12 cellular contexts compared by ENCODE assay signal in genomic region chr11:11567862-11568650, GRCh38. TPM values are rescaled to one million over a fixed set of nuclear protein-coding genes. Genes with fewer than 3 reads are reported as not detected.
DNase-seq lines count a peak whose midpoint lies in the region; ATAC-seq and TF ChIP-seq lines count a peak whose summit lies in the region.
"Had no signal": no experiment of that assay in that cellular context is flagged by ENCODE, and none has a peak within 500 bp of the region (broad histone marks: within the 10 kb centered on the region; RNA-seq: fewer than 3 reads in every experiment).

No MANE protein-coding gene starts in this region.

- intact Hi-C loops in thyroid gland (cut with DNase I): no loop called here

- H3K4me3 ChIP-seq in thyroid gland (replicated peaks in 1 of 3): no peak overlapping the region

- H3K27me3 ChIP-seq in thyroid gland: no peaks in the 10 kb centered on the region

- TF ChIP-seq CTCF in RWPE1 (conservative IDR thresholded peaks at IDR 0.05; ENCODE audit: low read depth) (no peak), thyroid gland (IDR thresholded peaks at IDR 0.05) (no peak)

- peak overlapping the region; percentile 57 for H3K27ac ChIP-seq in RWPE1
- H3K27ac ChIP-seq in thyroid gland: peak overlapping the region in 2 of 3 donors; percentile 36 to 42

- POLR2A ChIA-PET in RWPE1 (lab: Yijun Ruan, JAX; ENCODE audit: low non-redundant PET): no interaction called here

- no peak for TF ChIP-seq POLR2A in thyroid gland (IDR thresholded peaks at IDR 0.05)

- peak; percentile 71 to 78 for ATAC-seq in activated naive CD4-positive, alpha-beta T cell treated with anti-CD3 and anti-CD28 coated beads, Interleukin-2, amount 50 U/mL, for 72 hours
- no peak for ATAC-seq in HG03175 (IDR thresholded peaks at IDR 0.05; ENCODE audit: unreplicated experiment)

- no peaks in the 10 kb centered on the region for H3K36me3 ChIP-seq in thyroid gland

- no peaks in the 10 kb centered on the region for H3K9me3 ChIP-seq in thyroid gland

- peak overlapping the region; percentile 63 to 67 for H3K27ac Mint-ChIP-seq in activated naive CD4-positive, alpha-beta T cell treated with anti-CD3 and anti-CD28 coated beads, Interleukin-2, amount 50 U/mL, for 72 hours
- H3K27ac Mint-ChIP-seq: IgD-negative memory B cell, mesothelial cell of epicardium had no signal

- peaks cover 40 to 62% of the 10 kb centered on the region in 2 donors for H3K4me1 ChIP-seq in thyroid gland

- WGBS in thyroid gland, 2 donors: 76 to 81% methylated on average over 8 of the region's 8 CpGs

- peak in 1 of 2 donors; percentile 38 for DNase-seq in activated naive CD4-positive, alpha-beta T cell treated with anti-CD3 and anti-CD28 coated beads, Interleukin-2, amount 50 U/mL, for 72 hours (ENCODE audit: low spot score in 2 of 2)
- no peak for DNase-seq in activated naive CD4-positive, alpha-beta T cell (lab: John Stamatoyannopoulos, UW)
- DNase-seq in RWPE1 (ENCODE audit: low spot score): peak; percentile 53
- peak; percentile 4 for DNase-seq in fibroblast of the conjunctiva (ENCODE audit: low read depth)
- DNase-seq in thyroid gland: no peak
- DNase-seq in KG1 (lab: John Stamatoyannopoulos, UW): no peak
- DNase-seq in HuH-7.5 (ENCODE audit: low spot score): no peak
- DNase-seq: GF-D8, NCI-H526 had no signal

- no peaks in the 10 kb centered on the region for H3K9me3 Mint-ChIP-seq in activated naive CD4-positive, alpha-beta T cell treated with anti-CD3 and anti-CD28 coated beads, Interleukin-2, amount 50 U/mL, for 72 hours
- H3K9me3 Mint-ChIP-seq: IgD-negative memory B cell, mesothelial cell of epicardium had no signal

- CTCF ChIA-PET in RWPE1 (lab: Yijun Ruan, JAX): interaction anchor here (1.9 kb wide), 1 partner anchor 54 kb away, joined by 6 read pairs; the partner anchor contains the start of gene GALNT18

- peaks cover 0 to 6% of the 10 kb centered on the region in 2 donors for H3K36me3 Mint-ChIP-seq in activated naive CD4-positive, alpha-beta T cell treated with anti-CD3 and anti-CD28 coated beads, Interleukin-2, amount 50 U/mL, for 72 hours
- H3K36me3 Mint-ChIP-seq: mesothelial cell of epicardium had no signal

RNA-seq across cellular contexts. Expression of gene GALNT18, which starts 53.7 kb away (rescaled TPM):
- total RNA-seq in activated naive CD4-positive, alpha-beta T cell treated with anti-CD3 and anti-CD28 coated beads, Interleukin-2, amount 50 U/mL, for 72 hours: 10 to 100 TPM in 1 of 2 donors, 1 to 10 TPM in 1; 2.0 to 19.2 TPM
- total RNA-seq in thyroid gland: 10 to 100 TPM; 60.7 to 93.8 (median 87.5) TPM

Comparison
In these comparisons a context has a peak if more than half of its experiments do, and no peak if none do; other contexts are left out.
1. DNase-seq: peak in RWPE1 (single experiment) and fibroblast of the conjunctiva (single experiment); none in activated naive CD4-positive, alpha-beta T cell (0 of 4), thyroid gland (0 of 2), KG1 (single experiment) and HuH-7.5 (single experiment).